1 cellular context compared by ENCODE assay signal in the genomic region with DNA sequence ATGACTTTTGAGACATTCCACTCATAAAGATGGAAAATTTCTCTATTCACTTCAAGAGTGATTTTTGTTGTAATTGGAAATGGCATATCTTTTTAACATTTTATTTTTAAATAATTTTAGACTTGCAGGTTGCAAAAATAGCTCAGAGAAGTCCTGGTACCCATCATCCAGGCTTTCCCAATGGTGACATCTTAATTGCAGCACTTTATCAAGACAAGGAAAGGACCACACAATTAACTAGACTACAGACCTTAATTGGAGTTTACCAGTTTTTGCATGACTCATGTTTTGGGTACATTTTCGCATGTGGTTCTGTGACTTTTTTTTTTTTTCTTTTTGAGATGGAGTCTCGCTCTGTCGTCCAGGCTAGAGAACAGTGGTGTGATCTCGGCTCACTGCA.
TF ChIP-seq lines count a peak whose summit lies in the region.

No MANE protein-coding gene starts in this region.

TF ChIP-seq in K562, 482 proteins besides CTCF, POLR2A, EP300 and RAD21:
- TF ChIP-seq FOSL1 (tag; conservative IDR thresholded peaks at IDR 0.05) (0 out of 2 replicates have a peak, but pooled peaks have one; percentile 14), OTX1 (CRISPR knock-in tag; IDR thresholded peaks at IDR 0.05) (no peak), NCOA2 (IDR thresholded peaks at IDR 0.05; ENCODE audit: partially characterized antibody in 2 of 2) (no peak), RFX5 (IDR thresholded peaks at IDR 0.05; ENCODE audit: low read depth, low read length) (no peak), POLR3A (IDR thresholded peaks at IDR 0.05; ENCODE audit: borderline replicate concordance, extremely low read depth, insufficient read depth, insufficient read length) (no peak), GABPA (tag; conservative IDR thresholded peaks at IDR 0.05; ENCODE audit: low read depth) (no peak)
- TF ChIP-seq, protein P1, sequence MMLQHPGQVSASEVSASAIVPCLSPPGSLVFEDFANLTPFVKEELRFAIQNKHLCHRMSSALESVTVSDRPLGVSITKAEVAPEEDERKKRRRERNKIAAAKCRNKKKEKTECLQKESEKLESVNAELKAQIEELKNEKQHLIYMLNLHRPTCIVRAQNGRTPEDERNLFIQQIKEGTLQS (IDR thresholded peaks at IDR 0.05), result 0 out of 2 replicates have a peak, but pooled peaks have one; percentile 25
- TF ChIP-seq, protein P1 (CRISPR knock-in tag; conservative IDR thresholded peaks at IDR 0.05), result no peak
- TF ChIP-seq, protein P2, sequence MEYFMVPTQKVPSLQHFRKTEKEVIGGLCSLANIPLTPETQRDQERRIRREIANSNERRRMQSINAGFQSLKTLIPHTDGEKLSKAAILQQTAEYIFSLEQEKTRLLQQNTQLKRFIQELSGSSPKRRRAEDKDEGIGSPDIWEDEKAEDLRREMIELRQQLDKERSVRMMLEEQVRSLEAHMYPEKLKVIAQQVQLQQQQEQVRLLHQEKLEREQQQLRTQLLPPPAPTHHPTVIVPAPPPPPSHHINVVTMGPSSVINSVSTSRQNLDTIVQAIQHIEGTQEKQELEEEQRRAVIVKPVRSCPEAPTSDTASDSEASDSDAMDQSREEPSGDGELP (CRISPR knock-in tag; IDR thresholded peaks at IDR 0.05; ENCODE audit: borderline replicate concordance), result no peak
